8 cellular contexts compared by ENCODE assay signal in the genomic region with DNA sequence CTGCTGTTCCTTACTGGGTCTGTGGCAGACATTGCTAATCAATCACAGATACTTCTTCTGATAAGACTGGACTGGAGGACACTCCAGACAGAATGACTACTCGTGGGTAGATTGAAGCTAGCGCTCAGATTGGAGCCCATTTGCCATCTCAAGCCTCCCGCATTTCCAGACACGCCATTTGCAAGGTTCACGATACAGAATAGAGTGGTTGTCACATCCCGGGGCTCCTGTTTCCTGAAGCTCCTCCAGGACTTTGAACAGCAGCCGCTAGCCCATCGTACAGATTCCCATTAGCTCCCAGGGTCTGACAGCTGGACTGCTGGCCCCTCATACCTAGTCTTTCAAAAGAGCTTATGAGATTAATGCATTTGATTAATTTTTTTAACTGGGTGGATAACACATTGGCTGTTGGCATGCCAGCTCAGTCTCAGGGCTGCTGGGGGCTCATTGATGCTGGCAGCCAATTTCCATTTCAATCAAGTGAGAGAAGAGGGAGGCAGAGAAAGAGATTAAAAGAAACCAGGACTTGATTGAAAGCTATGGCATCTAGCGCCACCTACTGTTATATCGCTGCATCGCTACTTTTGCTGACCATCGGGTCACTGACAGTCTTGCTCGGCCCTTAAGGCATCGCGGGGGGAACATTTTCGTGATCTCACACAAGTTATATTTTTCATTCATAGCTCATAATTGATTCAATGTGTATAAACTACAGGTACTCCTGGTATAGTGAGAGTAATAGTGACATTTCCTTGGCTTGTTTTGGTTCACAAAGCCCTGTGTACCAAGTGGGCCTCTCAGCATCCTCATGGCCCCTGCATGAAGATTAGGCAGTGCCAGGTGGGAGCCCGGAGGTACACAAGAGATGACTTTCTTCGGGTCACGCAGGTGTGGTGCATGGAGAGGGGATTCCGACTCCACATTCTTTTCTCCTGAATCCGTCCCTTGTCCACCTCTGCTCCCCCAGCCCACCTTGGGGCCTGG.
A peak's percentile ranks its signal among the peaks of the same experiment; 100 is the strongest.
DNase-seq lines count a peak whose midpoint lies in the region; ATAC-seq, FAIRE-seq and TF ChIP-seq lines count a peak whose summit lies in the region.

No MANE protein-coding gene starts in this region.

- no peak overlapping the region for H3K4me3 Mint-ChIP-seq in HFFc6
- H3K4me3 Mint-ChIP-seq in activated naive CD8-positive, alpha-beta T cell treated with anti-CD3 and anti-CD28 coated beads for 36 hours: no peak overlapping the region

- peaks cover 1% of the 10 kb centered on the region for H3K27me3 Mint-ChIP-seq in HFFc6 (ENCODE audit: insufficient read depth)
- peaks cover 28% of the 10 kb centered on the region for H3K27me3 Mint-ChIP-seq in activated naive CD8-positive, alpha-beta T cell treated with anti-CD3 and anti-CD28 coated beads for 36 hours

- FAIRE-seq in D721Med (lab: Jason Lieb, UNC): peak; percentile 77

- intact Hi-C loops in left ventricle myocardium superior (cut with micrococcal nuclease): loop anchor here (2.0 kb wide), 1 partner anchor 298 kb away; no protein-coding TSS in a partner anchor

- H3K27ac Mint-ChIP-seq in HFFc6: no peak overlapping the region
- no peak overlapping the region for H3K27ac Mint-ChIP-seq in activated naive CD8-positive, alpha-beta T cell treated with anti-CD3 and anti-CD28 coated beads for 36 hours

- ATAC-seq in left ventricle myocardium superior: peak; percentile 79
- ATAC-seq in GM18505 (IDR thresholded peaks at IDR 0.05; ENCODE audit: unreplicated experiment): no peak

- TF ChIP-seq CTCF in D721Med (IDR thresholded peaks at IDR 0.05; ENCODE audit: insufficient read depth, missing control alignments) (peak; percentile 87), HFFc6 (IDR thresholded peaks at IDR 0.05) (peak; percentile 91)

- DNase-seq in D721Med (ENCODE audit: insufficient read length, low spot score): peak; percentile 41
- peak; percentile 49 for DNase-seq in HFFc6
- DNase-seq in NCI-H526 (lab: John Stamatoyannopoulos, UW): peak; percentile 13 to 77
- DNase-seq in activated naive CD8-positive, alpha-beta T cell treated with anti-CD3 and anti-CD28 coated beads for 36 hours: peak; percentile 6
- DNase-seq in left ventricle myocardium superior: peak; percentile 63
- peak; percentile 90 for DNase-seq in retina
- no peak for DNase-seq in effector CD4-positive, alpha-beta T cell

- no peak for TF ChIP-seq POLR2A in GM18505 (IDR thresholded peaks at IDR 0.05; ENCODE audit: borderline replicate concordance, extremely low read depth, insufficient read depth, insufficient read length)

- no peaks in the 10 kb centered on the region for H3K9me3 Mint-ChIP-seq in HFFc6
- H3K9me3 Mint-ChIP-seq in activated naive CD8-positive, alpha-beta T cell treated with anti-CD3 and anti-CD28 coated beads for 36 hours: no peaks in the 10 kb centered on the region

- no peaks in the 10 kb centered on the region for H3K4me1 Mint-ChIP-seq in HFFc6 (ENCODE audit: low read depth)
- H3K4me1 Mint-ChIP-seq in activated naive CD8-positive, alpha-beta T cell treated with anti-CD3 and anti-CD28 coated beads for 36 hours: no peaks in the 10 kb centered on the region

- no peaks in the 10 kb centered on the region for H3K36me3 Mint-ChIP-seq in HFFc6 (ENCODE audit: low read depth)
- no peaks in the 10 kb centered on the region for H3K36me3 Mint-ChIP-seq in activated naive CD8-positive, alpha-beta T cell treated with anti-CD3 and anti-CD28 coated beads for 36 hours
